In the genomic region with DNA sequence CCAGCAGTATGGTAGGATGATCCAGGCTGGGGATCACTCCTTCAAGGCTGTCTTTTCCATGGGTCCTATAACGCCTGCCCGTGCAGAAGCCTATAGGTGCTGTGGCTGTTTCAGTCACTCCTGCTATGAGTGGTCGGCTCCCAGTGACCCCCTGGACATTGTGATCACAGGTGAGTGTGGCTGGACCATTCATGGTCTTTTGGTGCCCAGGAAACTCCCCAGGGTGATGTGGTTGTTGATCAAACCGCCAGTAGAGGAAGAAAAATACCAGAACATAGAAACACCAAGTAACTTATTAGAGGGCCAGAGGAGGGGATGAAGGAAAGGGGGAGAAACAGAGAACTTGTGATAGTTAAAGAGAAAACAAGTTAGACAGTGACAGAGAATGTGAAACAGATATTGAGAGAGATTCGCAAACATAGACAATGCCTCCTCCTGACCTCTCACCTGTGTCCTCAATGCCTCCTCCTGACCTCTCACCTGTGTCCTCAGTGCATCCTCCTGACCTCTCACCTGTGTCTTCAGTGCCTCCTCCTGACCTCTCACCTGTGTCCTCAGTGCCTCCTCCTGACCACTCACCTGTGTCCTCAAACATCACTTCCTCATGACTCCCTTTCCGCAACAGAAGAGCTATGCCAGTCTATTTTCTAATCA, we compare ENCODE assay signal across 25 cellular contexts. TPM values are rescaled to one million over a fixed set of nuclear protein-coding genes. Genes with fewer than 3 reads are reported as not detected.
DNase-seq lines count a peak whose midpoint lies in the region; ATAC-seq, FAIRE-seq and TF ChIP-seq lines count a peak whose summit lies in the region.
"Had no signal": no experiment of that assay in that cellular context is flagged by ENCODE, and none has a peak within 500 bp of the region (broad histone marks: within the 10 kb centered on the region; RNA-seq: fewer than 3 reads in every experiment).

No MANE protein-coding gene starts in this region.

- no peaks in the 10 kb centered on the region for H3K36me3 Mint-ChIP-seq in stimulated activated naive CD8-positive, alpha-beta T cell treated with anti-CD3 and anti-CD28 coated beads, Interleukin-15, Interleukin-2, amounts not matched to agents 100 ng/mL and 50 ng/mL, for 24 hours (ENCODE audit: low read depth)
- H3K36me3 Mint-ChIP-seq: stimulated activated memory B cell treated with anti-CD40 and anti-IgM and Interleukin-4, amounts not matched to agents 10 μg/mL and 1 μg/mL and 100 μg/mL, for 72 hours had no signal

- peak overlapping the region; percentile 73 for H3K27ac Mint-ChIP-seq in stimulated activated naive CD8-positive, alpha-beta T cell treated with anti-CD3 and anti-CD28 coated beads, Interleukin-15, Interleukin-2, amounts not matched to agents 100 ng/mL and 50 ng/mL, for 24 hours
- H3K27ac Mint-ChIP-seq: stimulated activated memory B cell treated with anti-CD40 and anti-IgM and Interleukin-4, amounts not matched to agents 10 μg/mL and 1 μg/mL and 100 μg/mL, for 72 hours had no signal

- no peak overlapping the region for H3K27ac ChIP-seq in OCI-LY3 (ENCODE audit: low read length)
- H3K27ac ChIP-seq: GM23248, lower lobe of right lung, neutrophil, Peyer's patch had no signal

- DNase-seq in stimulated activated naive CD8-positive, alpha-beta T cell treated with anti-CD3 and anti-CD28 coated beads, Interleukin-15, Interleukin-2, amounts not matched to agents 100 U/mL and 50 U/mL, for 24 hours: no peak
- DNase-seq in bronchial epithelial cell (ENCODE audit: low read depth) (no peak), HPDE6-E6E7 (ENCODE audit: extremely low spot score) (no peak)
- DNase-seq: DMS53; GF-D8; GM23248; IMR-90; lower lobe of right lung; NCI-H1105 treated with DMSO at 0.1 percent for 48 hours; NCI-H2081 treated with DMSO at 0.1 percent for 48 hours; NK-92 treated with Interleukin-12 subunit alpha and Interleukin-12 subunit beta, amount 100 ng/mL, for 24 hours; Peyer's patch; stimulated activated CD4-positive, alpha-beta T cell treated with anti-CD3 and anti-CD28 coated beads, Interleukin-1b, Interleukin-23, amount 100 ng/mL, for 48 hours had no signal

- FAIRE-seq in bronchial epithelial cell (lab: Jason Lieb, UNC): peak; percentile 43

- H3K27me3 ChIP-seq in OCI-LY3 (ENCODE audit: low read depth, low read length) (peaks cover 62% of the 10 kb centered on the region), bronchial epithelial cell (ENCODE audit: control insufficient read depth, insufficient read depth, low read length) (no peaks in the 10 kb centered on the region)
- H3K27me3 ChIP-seq: Peyer's patch had no signal

- H3K4me3 ChIP-seq in OCI-LY3 (ENCODE audit: low read length) (peak overlapping the region; percentile 64), bronchial epithelial cell (ENCODE audit: low read depth, low read length) (no peak overlapping the region)
- H3K4me3 ChIP-seq: GM23248, lower lobe of right lung, Peyer's patch had no signal

- H3K9me3 Mint-ChIP-seq in stimulated activated naive CD8-positive, alpha-beta T cell treated with anti-CD3 and anti-CD28 coated beads, Interleukin-15, Interleukin-2, amounts not matched to agents 100 ng/mL and 50 ng/mL, for 24 hours: peaks cover 4% of the 10 kb centered on the region

- H3K4me2 ChIP-seq in OCI-LY3 (ENCODE audit: low read length): peak overlapping the region; percentile 93

- H3K9me3 ChIP-seq in OCI-LY3 (ENCODE audit: insufficient read depth, low read length): no peaks in the 10 kb centered on the region
- H3K9me3 ChIP-seq: lower lobe of right lung, neutrophil, Peyer's patch had no signal

- H3K4me1 ChIP-seq in OCI-LY3 (ENCODE audit: low read length): peaks cover 59% of the 10 kb centered on the region
- H3K4me1 ChIP-seq: lower lobe of right lung, Peyer's patch had no signal

- peaks cover 46% of the 10 kb centered on the region for H3K27me3 Mint-ChIP-seq in stimulated activated naive CD8-positive, alpha-beta T cell treated with anti-CD3 and anti-CD28 coated beads, Interleukin-15, Interleukin-2, amounts not matched to agents 100 ng/mL and 50 ng/mL, for 24 hours

- no peak for ATAC-seq in stimulated activated naive CD8-positive, alpha-beta T cell treated with anti-CD3 and anti-CD28 coated beads, Interleukin-15, Interleukin-2, amounts not matched to agents 100 U/mL and 50 U/mL, for 24 hours
- ATAC-seq in GM21737 (IDR thresholded peaks at IDR 0.05; ENCODE audit: unreplicated experiment) (no peak), GM21423 (IDR thresholded peaks at IDR 0.05; ENCODE audit: unreplicated experiment) (no peak), HG03442 (IDR thresholded peaks at IDR 0.05; ENCODE audit: unreplicated experiment) (no peak)
- ATAC-seq: lower lobe of right lung had no signal

- no peaks in the 10 kb centered on the region for H3K79me2 ChIP-seq in OCI-LY3 (ENCODE audit: low read length)

- H4K20me1 ChIP-seq in OCI-LY3 (ENCODE audit: insufficient read depth, low read length): 0 out of 2 replicates have a peak, but pooled peaks cover 3% of the 10 kb centered on the region

- H2AFZ ChIP-seq in OCI-LY3 (ENCODE audit: low read depth, low read length): no peak overlapping the region
- H2AFZ ChIP-seq: GM23248 had no signal

- no peak overlapping the region for H3K9ac ChIP-seq in OCI-LY3 (ENCODE audit: low read length)
- H3K9ac ChIP-seq: GM23248 had no signal

- H3K36me3 ChIP-seq in OCI-LY3 (replicated peaks; ENCODE audit: low read depth, low read length) (no peaks in the 10 kb centered on the region), bronchial epithelial cell (ENCODE audit: control insufficient read depth, insufficient read depth, low read length) (no peaks in the 10 kb centered on the region)
- H3K36me3 ChIP-seq: lower lobe of right lung, neutrophil, Peyer's patch had no signal

- TF ChIP-seq CTCF in OCI-LY3 (IDR thresholded peaks at IDR 0.05; ENCODE audit: low read depth, low read length) (no peak), bronchial epithelial cell (IDR thresholded peaks at IDR 0.05; ENCODE audit: insufficient read depth, low read length, severe bottlenecking) (no peak)

- H3K4me3 Mint-ChIP-seq in stimulated activated naive CD8-positive, alpha-beta T cell treated with anti-CD3 and anti-CD28 coated beads, Interleukin-15, Interleukin-2, amounts not matched to agents 100 ng/mL and 50 ng/mL, for 24 hours: peak overlapping the region; percentile 66

- peaks cover 58% of the 10 kb centered on the region for H3K4me1 Mint-ChIP-seq in stimulated activated naive CD8-positive, alpha-beta T cell treated with anti-CD3 and anti-CD28 coated beads, Interleukin-15, Interleukin-2, amounts not matched to agents 100 ng/mL and 50 ng/mL, for 24 hours (ENCODE audit: low read depth)

RNA-seq across cellular contexts. Expression of gene LAIR2, which starts 19.4 kb away (rescaled TPM):
- not detected in 2 replicates for total RNA-seq in bronchial epithelial cell
- total RNA-seq: fibroblast of lung, glomerular endothelial cell, GM23248, IMR-90, kidney epithelial cell, NCI-H460, Peyer's patch, skeletal muscle tissue had no signal

RNA-seq across cellular contexts. Expression of gene CDC42EP5, which starts 48.9 kb away (rescaled TPM):
- 18.2 and 20.4 TPM in 2 replicates for total RNA-seq in bronchial epithelial cell

RNA-seq across cellular contexts. Expression of gene LILRA2, which starts 51.6 kb away (rescaled TPM):
- total RNA-seq in bronchial epithelial cell: not detected in 2 replicates
- total RNA-seq: fibroblast of lung, glomerular endothelial cell, GM23248, IMR-90, kidney epithelial cell, NCI-H460 had no signal

RNA-seq across cellular contexts. Expression of gene LENG9, which starts 58.4 kb away (rescaled TPM):
- total RNA-seq in bronchial epithelial cell: 6.5 and 15.0 TPM in 2 replicates
